10 cellular contexts compared by ENCODE assay signal in the genomic region with DNA sequence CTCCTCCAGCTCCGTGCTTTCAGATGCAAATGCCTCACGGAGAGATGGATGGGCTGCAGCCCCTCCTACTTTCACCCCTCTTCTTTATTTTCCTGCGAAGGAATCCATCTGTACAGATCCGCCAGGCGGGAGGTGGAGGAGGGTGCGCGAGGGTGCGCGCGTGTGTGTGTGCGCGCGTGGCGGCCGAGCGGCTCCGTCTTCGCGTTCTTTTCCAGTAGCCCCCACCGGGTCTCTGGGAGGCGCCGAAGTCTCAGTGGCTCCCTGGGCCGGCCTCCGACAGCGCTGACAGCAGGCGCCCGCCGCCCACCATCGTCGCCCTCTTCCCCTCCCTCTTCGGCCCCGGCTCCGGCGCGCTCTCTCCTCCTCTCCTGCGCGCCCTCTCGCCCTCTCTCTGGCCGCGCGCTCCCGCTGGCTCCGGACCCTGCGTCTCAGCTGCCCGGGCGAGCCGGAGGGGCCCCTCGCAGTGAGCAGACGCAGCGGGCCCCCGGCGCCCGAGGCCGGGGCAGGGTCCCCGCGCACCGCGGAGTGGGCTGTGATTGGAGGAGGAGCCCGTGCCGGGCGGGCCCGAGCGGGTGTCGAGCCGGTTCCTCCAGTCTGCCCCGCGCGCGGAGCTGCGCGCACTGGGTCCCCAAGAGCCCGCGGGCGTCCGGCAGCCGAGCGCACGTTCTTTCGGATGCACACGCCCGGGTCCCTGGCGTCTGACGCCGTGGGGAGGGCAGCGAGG. TPM values are rescaled to one million over a fixed set of nuclear protein-coding genes. Genes with fewer than 3 reads are reported as not detected.
A peak's percentile ranks its signal among the peaks of the same experiment; 100 is the strongest.
DNase-seq lines count a peak whose midpoint lies in the region; ATAC-seq and TF ChIP-seq lines count a peak whose summit lies in the region.
"Had no signal": no experiment of that assay in that cellular context is flagged by ENCODE, and none has a peak within 500 bp of the region (broad histone marks: within the 10 kb centered on the region; RNA-seq: fewer than 3 reads in every experiment).

A gene with protein sequence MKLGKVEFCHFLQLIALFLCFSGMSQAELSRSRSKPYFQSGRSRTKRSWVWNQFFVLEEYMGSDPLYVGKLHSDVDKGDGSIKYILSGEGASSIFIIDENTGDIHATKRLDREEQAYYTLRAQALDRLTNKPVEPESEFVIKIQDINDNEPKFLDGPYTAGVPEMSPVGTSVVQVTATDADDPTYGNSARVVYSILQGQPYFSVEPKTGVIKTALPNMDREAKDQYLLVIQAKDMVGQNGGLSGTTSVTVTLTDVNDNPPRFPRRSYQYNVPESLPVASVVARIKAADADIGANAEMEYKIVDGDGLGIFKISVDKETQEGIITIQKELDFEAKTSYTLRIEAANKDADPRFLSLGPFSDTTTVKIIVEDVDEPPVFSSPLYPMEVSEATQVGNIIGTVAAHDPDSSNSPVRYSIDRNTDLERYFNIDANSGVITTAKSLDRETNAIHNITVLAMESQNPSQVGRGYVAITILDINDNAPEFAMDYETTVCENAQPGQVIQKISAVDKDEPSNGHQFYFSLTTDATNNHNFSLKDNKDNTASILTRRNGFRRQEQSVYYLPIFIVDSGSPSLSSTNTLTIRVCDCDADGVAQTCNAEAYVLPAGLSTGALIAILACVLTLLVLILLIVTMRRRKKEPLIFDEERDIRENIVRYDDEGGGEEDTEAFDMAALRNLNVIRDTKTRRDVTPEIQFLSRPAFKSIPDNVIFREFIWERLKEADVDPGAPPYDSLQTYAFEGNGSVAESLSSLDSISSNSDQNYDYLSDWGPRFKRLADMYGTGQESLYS (plus strand): TSS at position 592 of the 724 bp plus-strand sequence. CDS start 11,831 bp downstream, outside the sequence.

- whole genome bisulfite sequencing in iPS DF 6.9 (ENCODE audit: insufficient coverage, insufficient read length): no CpG with 5 or more reads among the region's 85 CpGs

- H3K9ac ChIP-seq in NT2/D1 (ENCODE audit: insufficient read length, low read depth): peak within 1 kb of the TSS; percentile 74

- in situ Hi-C loops in gastrocnemius medialis (cut with MboI; ENCODE audit: low sequenced_read_pairs in 4 of 4): no loop called here
- in situ Hi-C loops in HAP-1 (cut with MboI; ENCODE audit: low sequenced_read_pairs): no loop called here

- TF ChIP-seq POLR2A in gastrocnemius medialis (IDR thresholded peaks at IDR 0.05) (no peak), erythroblast (IDR thresholded peaks at IDR 0.05; ENCODE audit: low read length) (no peak)

- no peaks in the 10 kb centered on the region for H3K4me1 Mint-ChIP-seq in activated T-helper 2 cell treated with anti-CD3 and anti-CD28 coated beads, Interferon-gamma antibody, Interleukin-2, Interleukin-4, amounts not matched to agents 10 μg/mL and 5 μg/mL and 100 μg/mL, durations not matched to agents 14 hours and 24 hours and 36 hours (ENCODE audit: low read depth)
- H3K4me1 Mint-ChIP-seq in natural killer cell treated with Interleukin-12 subunit alpha and Interleukin-12 subunit beta and Interleukin-15 and Interleukin-18, amount 100 ng/mL, for 72 hours (ENCODE audit: low read depth in 2 of 2): no peaks in the 10 kb centered on the region

- peaks cover 12% of the 10 kb centered on the region for H3K27me3 Mint-ChIP-seq in activated T-helper 2 cell treated with anti-CD3 and anti-CD28 coated beads, Interferon-gamma antibody, Interleukin-2, Interleukin-4, amounts not matched to agents 10 μg/mL and 5 μg/mL and 100 μg/mL, durations not matched to agents 14 hours and 24 hours and 36 hours (ENCODE audit: low read depth)
- H3K27me3 Mint-ChIP-seq in natural killer cell treated with Interleukin-12 subunit alpha and Interleukin-12 subunit beta and Interleukin-15 and Interleukin-18, amount 100 ng/mL, for 72 hours: peaks cover 6 to 10% of the 10 kb centered on the region in 2 donors

- H3K4me1 ChIP-seq in NT2/D1 (ENCODE audit: insufficient read depth, insufficient read length): no peaks in the 10 kb centered on the region
- H3K4me1 ChIP-seq in iPS DF 6.9 (ENCODE audit: control insufficient read depth, insufficient read depth, low read length): no peaks in the 10 kb centered on the region
- no peaks in the 10 kb centered on the region for H3K4me1 ChIP-seq in gastrocnemius medialis
- H3K4me1 ChIP-seq in HAP-1: peaks cover 19% of the 10 kb centered on the region

- ATAC-seq in HG02610 (IDR thresholded peaks at IDR 0.05; ENCODE audit: unreplicated experiment) (peak; percentile 6), gastrocnemius medialis (no peak)
- ATAC-seq in natural killer cell treated with Interleukin-12 subunit alpha and Interleukin-12 subunit beta and Interleukin-15 and Interleukin-18, amount 100 ng/mL, for 72 hours: no peak
- ATAC-seq: GM12878 had no signal

- no peak within 1 kb of the TSS for H3K27ac Mint-ChIP-seq in activated T-helper 2 cell treated with anti-CD3 and anti-CD28 coated beads, Interferon-gamma antibody, Interleukin-2, Interleukin-4, amounts not matched to agents 10 μg/mL and 5 μg/mL and 100 μg/mL, durations not matched to agents 14 hours and 24 hours and 36 hours
- no peak within 1 kb of the TSS for H3K27ac Mint-ChIP-seq in natural killer cell treated with Interleukin-12 subunit alpha and Interleukin-12 subunit beta and Interleukin-15 and Interleukin-18, amount 100 ng/mL, for 72 hours

- H3K27me3 ChIP-seq in NT2/D1 (ENCODE audit: insufficient read depth, insufficient read length) (peaks cover 22% of the 10 kb centered on the region), iPS DF 6.9 (ENCODE audit: control insufficient read depth, insufficient read depth, low read length) (peaks cover 8% of the 10 kb centered on the region; the same call in 1 of the 2 replicates), gastrocnemius medialis (peaks cover 0 to 13% (median 10%) of the 10 kb centered on the region in 3 donors), HAP-1 (ENCODE audit: low read depth) (no peaks in the 10 kb centered on the region)

- DNase-seq in NT2/D1 (ENCODE audit: low read depth, low spot score) (no peak), iPS DF 6.9 (ENCODE audit: low read depth, low spot score) (no peak), gastrocnemius medialis (no peak), HAP-1 (ENCODE audit: low spot score in 2 of 2) (no peak), erythroblast (lab: John Stamatoyannopoulos, UW) (no peak)
- DNase-seq in activated T-helper 2 cell treated with anti-CD3 and anti-CD28 coated beads, Interferon-gamma antibody, Interleukin-2, Interleukin-4, amounts not matched to agents 10 μg/mL and 5 μg/mL and 100 μg/mL, durations not matched to agents 14 hours and 24 hours and 36 hours (ENCODE audit: low spot score): no peak
- no peak for DNase-seq in natural killer cell treated with Interleukin-12 subunit alpha and Interleukin-12 subunit beta and Interleukin-15 and Interleukin-18, amount 100 ng/mL, for 72 hours (ENCODE audit: low spot score)
- DNase-seq: RPMI8226 had no signal

- peaks cover 4% of the 10 kb centered on the region for H3K9me3 Mint-ChIP-seq in activated T-helper 2 cell treated with anti-CD3 and anti-CD28 coated beads, Interferon-gamma antibody, Interleukin-2, Interleukin-4, amounts not matched to agents 10 μg/mL and 5 μg/mL and 100 μg/mL, durations not matched to agents 14 hours and 24 hours and 36 hours
- peaks cover 19% of the 10 kb centered on the region for H3K9me3 Mint-ChIP-seq in natural killer cell treated with Interleukin-12 subunit alpha and Interleukin-12 subunit beta and Interleukin-15 and Interleukin-18, amount 100 ng/mL, for 72 hours

- peak within 1 kb of the TSS; percentile 73 for H3K4me3 ChIP-seq in NT2/D1 (ENCODE audit: insufficient read length, low read depth)
- peak within 1 kb of the TSS; percentile 66 for H3K4me3 ChIP-seq in iPS DF 6.9 (ENCODE audit: low read length)
- H3K4me3 ChIP-seq in gastrocnemius medialis: peak within 1 kb of the TSS; percentile 19 to 36 (median 26)
- no peak within 1 kb of the TSS for H3K4me3 ChIP-seq in HAP-1
- H3K4me3 ChIP-seq: GM12878 had no signal

- no peaks in the 10 kb centered on the region for H3K9me3 ChIP-seq in NT2/D1 (ENCODE audit: insufficient read depth, low read length)
- no peaks in the 10 kb centered on the region for H3K9me3 ChIP-seq in iPS DF 6.9 (ENCODE audit: control insufficient read depth, insufficient read depth, low read length)
- H3K9me3 ChIP-seq in gastrocnemius medialis: no peaks in the 10 kb centered on the region
- H3K9me3 ChIP-seq in HAP-1: peaks cover 4% of the 10 kb centered on the region; the same call in 1 of the 2 replicates

- no peaks in the 10 kb centered on the region for H3K36me3 Mint-ChIP-seq in activated T-helper 2 cell treated with anti-CD3 and anti-CD28 coated beads, Interferon-gamma antibody, Interleukin-2, Interleukin-4, amounts not matched to agents 10 μg/mL and 5 μg/mL and 100 μg/mL, durations not matched to agents 14 hours and 24 hours and 36 hours (ENCODE audit: low read depth)
- H3K36me3 Mint-ChIP-seq in natural killer cell treated with Interleukin-12 subunit alpha and Interleukin-12 subunit beta and Interleukin-15 and Interleukin-18, amount 100 ng/mL, for 72 hours: peaks cover 12% of the 10 kb centered on the region

- H3K36me3 ChIP-seq in NT2/D1 (ENCODE audit: insufficient read depth, insufficient read length, low read length) (no peaks in the 10 kb centered on the region), iPS DF 6.9 (ENCODE audit: control insufficient read depth, insufficient read depth, low read length) (no peaks in the 10 kb centered on the region), gastrocnemius medialis (no peaks in the 10 kb centered on the region), HAP-1 (replicated peaks) (no peaks in the 10 kb centered on the region)

- no peak within 1 kb of the TSS for H3K4me3 Mint-ChIP-seq in activated T-helper 2 cell treated with anti-CD3 and anti-CD28 coated beads, Interferon-gamma antibody, Interleukin-2, Interleukin-4, amounts not matched to agents 10 μg/mL and 5 μg/mL and 100 μg/mL, durations not matched to agents 14 hours and 24 hours and 36 hours (ENCODE audit: low read depth)
- no peak within 1 kb of the TSS for H3K4me3 Mint-ChIP-seq in natural killer cell treated with Interleukin-12 subunit alpha and Interleukin-12 subunit beta and Interleukin-15 and Interleukin-18, amount 100 ng/mL, for 72 hours

- TF ChIP-seq CTCF in gastrocnemius medialis (IDR thresholded peaks at IDR 0.05 in 4 of 5, conservative IDR thresholded peaks at IDR 0.05 in 1 of 5): no peak

- intact Hi-C loops in gastrocnemius medialis (cut with DNase I; ENCODE audit: low total_unique reads): no loop called here
- intact Hi-C loops in activated T-helper 2 cell treated with anti-CD3 and anti-CD28 coated beads, Interferon-gamma antibody, Interleukin-2, Interleukin-4, amounts not matched to agents 10 μg/mL and 5 μg/mL and 100 μg/mL, durations not matched to agents 14 hours and 24 hours and 36 hours (cut with micrococcal nuclease): no loop called here

- H3K27ac ChIP-seq in iPS DF 6.9 (ENCODE audit: low read length) (no peak within 1 kb of the TSS), gastrocnemius medialis (no peak within 1 kb of the TSS)

RNA-seq across cellular contexts. Expression of the gene that starts here (rescaled TPM):
- not detected for total RNA-seq in gastrocnemius medialis
- not detected in 2 replicates for total RNA-seq in activated T-helper 2 cell treated with anti-CD3 and anti-CD28 coated beads, Interferon-gamma antibody, Interleukin-2, Interleukin-4, amounts not matched to agents 10 μg/mL and 5 μg/mL and 100 μg/mL, durations not matched to agents 14 hours and 24 hours and 36 hours
- not detected for total RNA-seq in natural killer cell treated with Interleukin-12 subunit alpha and Interleukin-12 subunit beta and Interleukin-15 and Interleukin-18, amount 100 ng/mL, for 72 hours
- total RNA-seq: GM12878 had no signal
